Comparison of ENCODE assay signal across 27 cellular contexts in genomic region chr4:42543126-42543525, GRCh38.
DNase-seq lines count a peak whose midpoint lies in the region; ATAC-seq, FAIRE-seq and TF ChIP-seq lines count a peak whose summit lies in the region.
"Had no signal": no experiment of that assay in that cellular context is flagged by ENCODE, and none has a peak within 500 bp of the region (broad histone marks: within the 10 kb centered on the region; RNA-seq: fewer than 3 reads in every experiment).

No MANE protein-coding gene starts in this region.

- POLR2A ChIA-PET in HepG2 (lab: Yijun Ruan, JAX) (no interaction called here), H1 (lab: Charles Lee; ENCODE audit: partially characterized antibody) (no interaction called here)

- H3K9ac ChIP-seq in HepG2 (ENCODE audit: insufficient read depth, low read depth, low read length) = no peak overlapping the region
- H3K9ac ChIP-seq in SK-N-MC (ENCODE audit: insufficient read length) = no peak overlapping the region
- H3K9ac ChIP-seq in H1 (replicated peaks in 1 of 4; ENCODE audit: extremely low read depth in 1 of 4, low read depth in 3 of 4, low read length in 3 of 4) = no peak overlapping the region
- H3K9ac ChIP-seq: BLaER1 had no signal

- H3K36me3 ChIP-seq in HepG2 (replicated peaks in 1 of 2; ENCODE audit: control insufficient read depth in 1 of 2, insufficient read depth in 2 of 2, low read length in 2 of 2) (no peaks in the 10 kb centered on the region), right lobe of liver (no peaks in the 10 kb centered on the region), SK-N-MC (ENCODE audit: insufficient read depth, low read length) (no peaks in the 10 kb centered on the region), H1 (ENCODE audit: control insufficient read depth in 2 of 4, insufficient read depth in 4 of 4, low read length in 3 of 4) (no peaks in the 10 kb centered on the region)

- no peaks in the 10 kb centered on the region for H3K27me3 Mint-ChIP-seq in osteocyte (ENCODE audit: unreplicated experiment)
- H3K27me3 Mint-ChIP-seq: CD4-positive, alpha-beta memory T cell; CD4-positive, CD25-positive, alpha-beta regulatory T cell; CD8-positive, alpha-beta memory T cell had no signal

- H3K79me2 ChIP-seq in HepG2 (ENCODE audit: insufficient read depth, low read length) = no peaks in the 10 kb centered on the region
- H3K79me2 ChIP-seq in H1 (ENCODE audit: control insufficient read depth in 1 of 2, insufficient read depth in 2 of 2, low read length in 2 of 2) = no peaks in the 10 kb centered on the region

- no peak overlapping the region for H4K8ac ChIP-seq in H1 (ENCODE audit: extremely low read depth, insufficient read depth, low read length)

- H4K91ac ChIP-seq in H1 (replicated peaks; ENCODE audit: insufficient read length, low read length) = no peak overlapping the region

- H3K4me1 ChIP-seq in HepG2 (ENCODE audit: insufficient read depth, low read length) (no peaks in the 10 kb centered on the region), right lobe of liver (no peaks in the 10 kb centered on the region), H1 (replicated peaks in 1 of 4; ENCODE audit: control insufficient read depth in 3 of 4, insufficient read depth in 4 of 4, low read length in 3 of 4) (no peaks in the 10 kb centered on the region), foreskin keratinocyte (no peaks in the 10 kb centered on the region)
- H3K4me1 ChIP-seq: BE2C, BLaER1 had no signal

- H3K4me3 Mint-ChIP-seq in osteocyte (ENCODE audit: unreplicated experiment) = no peak overlapping the region
- H3K4me3 Mint-ChIP-seq: CD14-positive monocyte; CD4-positive, alpha-beta memory T cell; CD4-positive, CD25-positive, alpha-beta regulatory T cell; CD8-positive, alpha-beta memory T cell had no signal

- no peak overlapping the region for H2BK120ac ChIP-seq in H1 (replicated peaks; ENCODE audit: low read depth, low read length)

- H3K27me3 ChIP-seq in HepG2 (ENCODE audit: control insufficient read depth in 1 of 2, insufficient read depth in 2 of 2, low read length in 2 of 2) (no peaks in the 10 kb centered on the region), right lobe of liver (no peaks in the 10 kb centered on the region), H1 (replicated peaks in 1 of 4; ENCODE audit: control insufficient read depth in 3 of 4, extremely low read depth in 1 of 4, insufficient read depth in 3 of 4, low read length in 3 of 4) (no peaks in the 10 kb centered on the region), foreskin keratinocyte (no peaks in the 10 kb centered on the region)
- H3K27me3 ChIP-seq: BE2C, BLaER1 had no signal

- CTCF ChIA-PET in HepG2 (lab: Yijun Ruan, JAX; ENCODE audit: low intra/inter-chr PET ratio, low total read pairs) (no interaction called here), H1 (lab: Charles Lee; ENCODE audit: partially characterized antibody) (interaction anchor here (0.6 to 1.4 kb wide), 2 partner anchors 208 to 335 kb away, joined by 3 read pairs; no protein-coding TSS in a partner anchor)

- no peaks in the 10 kb centered on the region for H3K79me1 ChIP-seq in H1 (ENCODE audit: low read depth, low read length)

- H3K23ac ChIP-seq in H1 (ENCODE audit: insufficient read length) = no peak overlapping the region

- no TSS peak for BruUV-seq in HepG2 (replicated peaks; lab: Mats Ljungman, UMichigan)

- H3K14ac ChIP-seq in H1 (ENCODE audit: insufficient read length) = no peak overlapping the region

- peaks cover 19% of the 10 kb centered on the region for H3K9me3 Mint-ChIP-seq in osteocyte (ENCODE audit: unreplicated experiment)
- H3K9me3 Mint-ChIP-seq: CD8-positive, alpha-beta memory T cell had no signal

- H3K27ac Mint-ChIP-seq in osteocyte (ENCODE audit: unreplicated experiment) = peak overlapping the region; percentile 11
- H3K27ac Mint-ChIP-seq: CD14-positive monocyte; CD4-positive, alpha-beta memory T cell; CD4-positive, CD25-positive, alpha-beta regulatory T cell had no signal

- in situ Hi-C loops in HepG2 (cut with HindIII; ENCODE audit: extremely low pct_ligation_motif_present, low pct_unique_long_range_greater_than_20kb) = no loop called here

- H3K4ac ChIP-seq in H1 (replicated peaks; ENCODE audit: insufficient read length, low read depth, low read length) = no peak overlapping the region

- DNase-seq in HepG2 (ENCODE audit: low spot score) (no peak), right lobe of liver (no peak), SK-N-MC (ENCODE audit: low read depth, low spot score) (no peak), H1 (ENCODE audit: low read depth in 1 of 2, low spot score in 2 of 2) (no peak), osteocyte (ENCODE audit: extremely low spot score, unreplicated experiment) (no peak), posterior vena cava (ENCODE audit: low spot score) (no peak), foreskin keratinocyte (no peak)
- DNase-seq: ACHN; BE2C; C1 segment of cervical spinal cord; CD4-positive, alpha-beta memory T cell; CD4-positive, CD25-positive, alpha-beta regulatory T cell; CD8-positive, alpha-beta memory T cell; COR-L47; DMS 273 treated with DMSO at 0.1 percent for 48 hours; DMS153; DMS53; DMS79; DND-41; EL; GDM1 had no signal

- H3K9me3 ChIP-seq in HepG2 (ENCODE audit: low read length) = no peaks in the 10 kb centered on the region
- no peaks in the 10 kb centered on the region for H3K9me3 ChIP-seq in right lobe of liver
- no peaks in the 10 kb centered on the region for H3K9me3 ChIP-seq in SK-N-MC (ENCODE audit: low read depth, low read length)
- no peaks in the 10 kb centered on the region for H3K9me3 ChIP-seq in H1 (ENCODE audit: insufficient read depth in 2 of 2, low read depth in 1 of 2, low read length in 1 of 2)
- H3K9me3 ChIP-seq: BLaER1 had no signal

- H3K4me1 Mint-ChIP-seq in osteocyte (ENCODE audit: unreplicated experiment) = peaks cover 32% of the 10 kb centered on the region
- H3K4me1 Mint-ChIP-seq: CD14-positive monocyte had no signal

- ATAC-seq in HepG2 (no peak), right lobe of liver (no peak), HG02588 (IDR thresholded peaks at IDR 0.05; ENCODE audit: unreplicated experiment) (no peak), foreskin keratinocyte (no peak)

- no peak overlapping the region for H3K18ac ChIP-seq in H1 (ENCODE audit: extremely low read depth, low read length)

- no peak overlapping the region for H2BK15ac ChIP-seq in H1 (ENCODE audit: low read length)

- H4K20me1 ChIP-seq in HepG2 (ENCODE audit: insufficient read depth, low read length) = no peaks in the 10 kb centered on the region
- H4K20me1 ChIP-seq in H1 (replicated peaks in 1 of 2; ENCODE audit: control insufficient read depth in 1 of 2, insufficient read depth in 2 of 2, low read length in 2 of 2) = no peaks in the 10 kb centered on the region
- H4K20me1 ChIP-seq: BLaER1 had no signal

- TF ChIP-seq POLR2A in HepG2 (IDR thresholded peaks at IDR 0.05; ENCODE audit: insufficient read depth in 1 of 2, low read depth in 2 of 2, low read length in 2 of 2) (no peak), right lobe of liver (IDR thresholded peaks at IDR 0.05) (no peak), H1 (IDR thresholded peaks at IDR 0.05; ENCODE audit: control extremely low read depth in 1 of 2, low read depth in 2 of 2, low read length in 2 of 2) (no peak)

- 35% methylated on average over 1 of the region's 1 CpG for WGBS in HepG2 (ENCODE audit: low lambda C conversion rate)
- 36% methylated on average over 1 of the region's 1 CpG for WGBS in right lobe of liver (ENCODE audit: insufficient coverage, low coverage, low lambda C conversion rate, missing lambda C conversion rate)
- 84% methylated on average over 1 of the region's 1 CpG; no CpG with 5 or more reads in 1 of the 2 experiments for WGBS in H1 (ENCODE audit: extremely low coverage in 1 of 2, insufficient coverage in 1 of 2, insufficient read length in 1 of 2, insufficient replicate concordance in 2 of 2, low coverage in 1 of 2, low lambda C conversion rate in 2 of 2, missing lambda C conversion rate in 1 of 2), 2 experiments

- H3K27ac ChIP-seq in HepG2 (ENCODE audit: extremely low read length, insufficient read depth, low read length) = no peak overlapping the region
- H3K27ac ChIP-seq in right lobe of liver = no peak overlapping the region
- peak overlapping the region; percentile 89 for H3K27ac ChIP-seq in SK-N-MC
- no peak overlapping the region for H3K27ac ChIP-seq in H1 (ENCODE audit: low read depth, low read length)
- no peak overlapping the region for H3K27ac ChIP-seq in foreskin keratinocyte
- H3K27ac ChIP-seq: 22Rv1, BLaER1 had no signal

- TF ChIP-seq EP300 in HepG2 (IDR thresholded peaks at IDR 0.05; ENCODE audit: low read depth in 2 of 2, low read length in 2 of 2) (no peak), HepG2 (CRISPR knock-in tag; IDR thresholded peaks at IDR 0.05; ENCODE audit: borderline replicate concordance) (no peak), H1 (IDR thresholded peaks at IDR 0.05; ENCODE audit: borderline replicate concordance in 1 of 2, low read depth in 2 of 2, low read length in 2 of 2) (no peak)

- no peak overlapping the region for H2BK12ac ChIP-seq in H1 (ENCODE audit: low read depth, low read length)

- TF ChIP-seq RAD21 in HepG2 (CRISPR knock-in tag; IDR thresholded peaks at IDR 0.05) (no peak), H1 (IDR thresholded peaks at IDR 0.05 in 1 of 2, conservative IDR thresholded peaks at IDR 0.05 in 1 of 2; ENCODE audit: low read depth in 2 of 2, low read length in 2 of 2) (no peak)

- no peaks in the 10 kb centered on the region; the same call in 1 of the 2 replicates for H3K23me2 ChIP-seq in H1 (ENCODE audit: low read depth, low read length)

- no peak overlapping the region for H2BK5ac ChIP-seq in H1 (ENCODE audit: low read depth, low read length)

- H2AK5ac ChIP-seq in H1 (ENCODE audit: low read depth, low read length) = no peak overlapping the region

- H2AFZ ChIP-seq in HepG2 (ENCODE audit: low read length) (no peak overlapping the region), H1 (ENCODE audit: low read length) (no peak overlapping the region)

- FAIRE-seq in HepG2 (lab: Jason Lieb, UNC) = no peak
- FAIRE-seq in H1 (lab: Jason Lieb, UNC) = no peak
- FAIRE-seq: GM12891, GM19239 had no signal

- no peak overlapping the region for H2BK20ac ChIP-seq in H1 (ENCODE audit: low read length)

- H3K56ac ChIP-seq in H1 (replicated peaks; ENCODE audit: insufficient read length, low read depth, low read length) = no peak overlapping the region

- no peak overlapping the region for H3K4me3 ChIP-seq in HepG2 (replicated peaks in 1 of 3; ENCODE audit: insufficient read depth in 1 of 3, low read depth in 2 of 3, low read length in 3 of 3)
- H3K4me3 ChIP-seq in right lobe of liver = no peak overlapping the region
- H3K4me3 ChIP-seq in SK-N-MC = 0 out of 2 replicates have a peak overlapping the region, but pooled peaks have one; percentile 1
- H3K4me3 ChIP-seq in H1 (ENCODE audit: extremely low read depth in 1 of 4, insufficient read depth in 2 of 4, low read depth in 3 of 4, low read length in 4 of 4) = no peak overlapping the region
- H3K4me3 ChIP-seq: BLaER1 had no signal

- H3K36me3 Mint-ChIP-seq in osteocyte (ENCODE audit: unreplicated experiment) = no peaks in the 10 kb centered on the region

- no peak for TF ChIP-seq CTCF in HepG2 (CRISPR knock-in tag; IDR thresholded peaks at IDR 0.05)
- no peak for TF ChIP-seq CTCF in right lobe of liver (IDR thresholded peaks at IDR 0.05)
- TF ChIP-seq CTCF in H1 (IDR thresholded peaks at IDR 0.05; ENCODE audit: control extremely low read depth in 1 of 3, insufficient read depth in 1 of 3, low read depth in 1 of 3, low read length in 3 of 3) = no peak
- TF ChIP-seq CTCF in osteocyte (IDR thresholded peaks at IDR 0.05) = no peak
- TF ChIP-seq CTCF in foreskin keratinocyte (conservative IDR thresholded peaks at IDR 0.05) = no peak

- H3K4me2 ChIP-seq in HepG2 (ENCODE audit: low read depth, low read length) (no peak overlapping the region), H1 (ENCODE audit: insufficient read depth in 1 of 2, low read depth in 2 of 2, low read length in 2 of 2) (no peak overlapping the region)
- H3K4me2 ChIP-seq: BLaER1 had no signal

- intact Hi-C loops in HepG2 (cut with micrococcal nuclease; ENCODE audit: unreplicated experiment) (no loop called here), right lobe of liver (cut with DNase I) (no loop called here), posterior vena cava (cut with DNase I) (loop anchor here in 1 of 2 donors (5.0 kb wide), 1 partner anchor 841 kb away; no protein-coding TSS in a partner anchor)

- H4K5ac ChIP-seq in H1 (ENCODE audit: insufficient read length, low read depth, low read length) = no peak overlapping the region

Comparison
In these comparisons a context has a peak if more than half of its experiments do, and no peak if none do; other contexts are left out.
1. Of the 41 proteins assayed by ChIP-seq in both HepG2 and H1: peak only in HepG2: none; only in H1: none; in both: MAFK; in neither: 40.